In the genomic region with DNA sequence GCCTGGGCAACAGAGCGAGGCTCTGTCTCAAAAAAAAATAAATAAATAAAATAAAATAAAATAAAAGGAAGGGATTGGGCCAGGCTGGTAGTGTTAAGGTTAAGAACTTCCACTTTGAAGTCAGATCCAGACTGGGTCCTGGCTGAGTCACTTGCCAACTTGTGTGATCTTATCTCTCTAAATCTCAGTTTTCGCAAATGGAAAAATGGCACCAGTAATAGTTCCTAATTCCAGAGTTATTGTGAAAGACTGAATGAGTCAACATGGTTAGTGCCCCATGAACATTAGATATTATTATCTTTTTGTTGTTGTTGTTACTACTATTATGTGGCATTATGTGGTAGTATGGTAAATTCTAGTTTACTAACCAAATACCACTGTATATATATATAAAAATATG, we compare ENCODE assay signal across 2 cellular contexts.
TF ChIP-seq lines count a peak whose summit lies in the region.

No MANE protein-coding gene starts in this region.

TF ChIP-seq in SK-N-SH, 30 proteins besides CTCF, POLR2A, EP300 and RAD21 (continued from another document):
- TF ChIP-seq, protein P1, sequence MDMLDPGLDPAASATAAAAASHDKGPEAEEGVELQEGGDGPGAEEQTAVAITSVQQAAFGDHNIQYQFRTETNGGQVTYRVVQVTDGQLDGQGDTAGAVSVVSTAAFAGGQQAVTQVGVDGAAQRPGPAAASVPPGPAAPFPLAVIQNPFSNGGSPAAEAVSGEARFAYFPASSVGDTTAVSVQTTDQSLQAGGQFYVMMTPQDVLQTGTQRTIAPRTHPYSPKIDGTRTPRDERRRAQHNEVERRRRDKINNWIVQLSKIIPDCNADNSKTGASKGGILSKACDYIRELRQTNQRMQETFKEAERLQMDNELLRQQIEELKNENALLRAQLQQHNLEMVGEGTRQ (IDR thresholded peaks at IDR 0.05; ENCODE audit: borderline replicate concordance, low read depth, low read length) = no peak
- TF ChIP-seq SMC3 (IDR thresholded peaks at IDR 0.05; ENCODE audit: low read depth, low read length) (no peak), FOSL2 (IDR thresholded peaks at IDR 0.05; ENCODE audit: borderline replicate concordance, low read depth) (peak; percentile 62; the same call in 1 of the 2 replicates), FOXJ3 (CRISPR knock-in tag; IDR thresholded peaks at IDR 0.05) (no peak), MXI1 (IDR thresholded peaks at IDR 0.05; ENCODE audit: low read depth, low read length) (no peak), NFIC (IDR thresholded peaks at IDR 0.05; ENCODE audit: borderline replicate concordance) (peak; percentile 75), JUND (IDR thresholded peaks at IDR 0.05) (peak; percentile 66), ELF1 (IDR thresholded peaks at IDR 0.05) (no peak), RXRA (IDR thresholded peaks at IDR 0.05; ENCODE audit: borderline replicate concordance, low read depth) (0 out of 2 replicates have a peak, but pooled peaks have one; percentile 23), YY1 (IDR thresholded peaks at IDR 0.05; ENCODE audit: low read depth) (no peak), RFX5 (IDR thresholded peaks at IDR 0.05; ENCODE audit: low read length) (no peak), GATA2 (CRISPR knock-in tag; IDR thresholded peaks at IDR 0.05) (no peak)
- TF ChIP-seq, protein P2, sequence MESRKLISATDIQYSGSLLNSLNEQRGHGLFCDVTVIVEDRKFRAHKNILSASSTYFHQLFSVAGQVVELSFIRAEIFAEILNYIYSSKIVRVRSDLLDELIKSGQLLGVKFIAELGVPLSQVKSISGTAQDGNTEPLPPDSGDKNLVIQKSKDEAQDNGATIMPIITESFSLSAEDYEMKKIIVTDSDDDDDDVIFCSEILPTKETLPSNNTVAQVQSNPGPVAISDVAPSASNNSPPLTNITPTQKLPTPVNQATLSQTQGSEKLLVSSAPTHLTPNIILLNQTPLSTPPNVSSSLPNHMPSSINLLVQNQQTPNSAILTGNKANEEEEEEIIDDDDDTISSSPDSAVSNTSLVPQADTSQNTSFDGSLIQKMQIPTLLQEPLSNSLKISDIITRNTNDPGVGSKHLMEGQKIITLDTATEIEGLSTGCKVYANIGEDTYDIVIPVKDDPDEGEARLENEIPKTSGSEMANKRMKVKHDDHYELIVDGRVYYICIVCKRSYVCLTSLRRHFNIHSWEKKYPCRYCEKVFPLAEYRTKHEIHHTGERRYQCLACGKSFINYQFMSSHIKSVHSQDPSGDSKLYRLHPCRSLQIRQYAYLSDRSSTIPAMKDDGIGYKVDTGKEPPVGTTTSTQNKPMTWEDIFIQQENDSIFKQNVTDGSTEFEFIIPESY (IDR thresholded peaks at IDR 0.05; ENCODE audit: borderline replicate concordance, low read depth) = no peak
- TF ChIP-seq, protein P3, sequence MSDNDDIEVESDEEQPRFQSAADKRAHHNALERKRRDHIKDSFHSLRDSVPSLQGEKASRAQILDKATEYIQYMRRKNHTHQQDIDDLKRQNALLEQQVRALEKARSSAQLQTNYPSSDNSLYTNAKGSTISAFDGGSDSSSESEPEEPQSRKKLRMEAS (IDR thresholded peaks at IDR 0.05; ENCODE audit: low read depth) = no peak
- TF ChIP-seq, protein P4, sequence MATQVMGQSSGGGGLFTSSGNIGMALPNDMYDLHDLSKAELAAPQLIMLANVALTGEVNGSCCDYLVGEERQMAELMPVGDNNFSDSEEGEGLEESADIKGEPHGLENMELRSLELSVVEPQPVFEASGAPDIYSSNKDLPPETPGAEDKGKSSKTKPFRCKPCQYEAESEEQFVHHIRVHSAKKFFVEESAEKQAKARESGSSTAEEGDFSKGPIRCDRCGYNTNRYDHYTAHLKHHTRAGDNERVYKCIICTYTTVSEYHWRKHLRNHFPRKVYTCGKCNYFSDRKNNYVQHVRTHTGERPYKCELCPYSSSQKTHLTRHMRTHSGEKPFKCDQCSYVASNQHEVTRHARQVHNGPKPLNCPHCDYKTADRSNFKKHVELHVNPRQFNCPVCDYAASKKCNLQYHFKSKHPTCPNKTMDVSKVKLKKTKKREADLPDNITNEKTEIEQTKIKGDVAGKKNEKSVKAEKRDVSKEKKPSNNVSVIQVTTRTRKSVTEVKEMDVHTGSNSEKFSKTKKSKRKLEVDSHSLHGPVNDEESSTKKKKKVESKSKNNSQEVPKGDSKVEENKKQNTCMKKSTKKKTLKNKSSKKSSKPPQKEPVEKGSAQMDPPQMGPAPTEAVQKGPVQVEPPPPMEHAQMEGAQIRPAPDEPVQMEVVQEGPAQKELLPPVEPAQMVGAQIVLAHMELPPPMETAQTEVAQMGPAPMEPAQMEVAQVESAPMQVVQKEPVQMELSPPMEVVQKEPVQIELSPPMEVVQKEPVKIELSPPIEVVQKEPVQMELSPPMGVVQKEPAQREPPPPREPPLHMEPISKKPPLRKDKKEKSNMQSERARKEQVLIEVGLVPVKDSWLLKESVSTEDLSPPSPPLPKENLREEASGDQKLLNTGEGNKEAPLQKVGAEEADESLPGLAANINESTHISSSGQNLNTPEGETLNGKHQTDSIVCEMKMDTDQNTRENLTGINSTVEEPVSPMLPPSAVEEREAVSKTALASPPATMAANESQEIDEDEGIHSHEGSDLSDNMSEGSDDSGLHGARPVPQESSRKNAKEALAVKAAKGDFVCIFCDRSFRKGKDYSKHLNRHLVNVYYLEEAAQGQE (IDR thresholded peaks at IDR 0.05; ENCODE audit: low read depth, low read length) = no peak
- TF ChIP-seq, protein P5, sequence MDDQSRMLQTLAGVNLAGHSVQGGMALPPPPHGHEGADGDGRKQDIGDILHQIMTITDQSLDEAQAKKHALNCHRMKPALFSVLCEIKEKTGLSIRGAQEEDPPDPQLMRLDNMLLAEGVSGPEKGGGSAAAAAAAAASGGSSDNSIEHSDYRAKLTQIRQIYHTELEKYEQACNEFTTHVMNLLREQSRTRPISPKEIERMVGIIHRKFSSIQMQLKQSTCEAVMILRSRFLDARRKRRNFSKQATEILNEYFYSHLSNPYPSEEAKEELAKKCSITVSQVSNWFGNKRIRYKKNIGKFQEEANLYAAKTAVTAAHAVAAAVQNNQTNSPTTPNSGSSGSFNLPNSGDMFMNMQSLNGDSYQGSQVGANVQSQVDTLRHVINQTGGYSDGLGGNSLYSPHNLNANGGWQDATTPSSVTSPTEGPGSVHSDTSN (IDR thresholded peaks at IDR 0.05) = 0 out of 2 replicates have a peak, but pooled peaks have one; percentile 14

TF ChIP-seq in SK-N-SH treated with all-trans-retinoic acid at 6 μM for 48 hours, 23 proteins besides CTCF, POLR2A, EP300 and RAD21 (continued from another document):
- TF ChIP-seq, protein P6, sequence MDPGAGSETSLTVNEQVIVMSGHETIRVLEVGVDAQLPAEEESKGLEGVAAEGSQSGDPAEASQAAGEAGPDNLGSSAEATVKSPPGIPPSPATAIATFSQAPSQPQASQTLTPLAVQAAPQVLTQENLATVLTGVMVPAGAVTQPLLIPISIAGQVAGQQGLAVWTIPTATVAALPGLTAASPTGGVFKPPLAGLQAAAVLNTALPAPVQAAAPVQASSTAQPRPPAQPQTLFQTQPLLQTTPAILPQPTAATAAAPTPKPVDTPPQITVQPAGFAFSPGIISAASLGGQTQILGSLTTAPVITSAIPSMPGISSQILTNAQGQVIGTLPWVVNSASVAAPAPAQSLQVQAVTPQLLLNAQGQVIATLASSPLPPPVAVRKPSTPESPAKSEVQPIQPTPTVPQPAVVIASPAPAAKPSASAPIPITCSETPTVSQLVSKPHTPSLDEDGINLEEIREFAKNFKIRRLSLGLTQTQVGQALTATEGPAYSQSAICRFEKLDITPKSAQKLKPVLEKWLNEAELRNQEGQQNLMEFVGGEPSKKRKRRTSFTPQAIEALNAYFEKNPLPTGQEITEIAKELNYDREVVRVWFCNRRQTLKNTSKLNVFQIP (CRISPR knock-in tag; IDR thresholded peaks at IDR 0.05; ENCODE audit: borderline replicate concordance, low read depth) = no peak
- TF ChIP-seq ZNF8 (CRISPR knock-in tag; IDR thresholded peaks at IDR 0.05) = no peak
- no peak for TF ChIP-seq ISL1 (CRISPR knock-in tag; IDR thresholded peaks at IDR 0.05)
- TF ChIP-seq, protein P7, sequence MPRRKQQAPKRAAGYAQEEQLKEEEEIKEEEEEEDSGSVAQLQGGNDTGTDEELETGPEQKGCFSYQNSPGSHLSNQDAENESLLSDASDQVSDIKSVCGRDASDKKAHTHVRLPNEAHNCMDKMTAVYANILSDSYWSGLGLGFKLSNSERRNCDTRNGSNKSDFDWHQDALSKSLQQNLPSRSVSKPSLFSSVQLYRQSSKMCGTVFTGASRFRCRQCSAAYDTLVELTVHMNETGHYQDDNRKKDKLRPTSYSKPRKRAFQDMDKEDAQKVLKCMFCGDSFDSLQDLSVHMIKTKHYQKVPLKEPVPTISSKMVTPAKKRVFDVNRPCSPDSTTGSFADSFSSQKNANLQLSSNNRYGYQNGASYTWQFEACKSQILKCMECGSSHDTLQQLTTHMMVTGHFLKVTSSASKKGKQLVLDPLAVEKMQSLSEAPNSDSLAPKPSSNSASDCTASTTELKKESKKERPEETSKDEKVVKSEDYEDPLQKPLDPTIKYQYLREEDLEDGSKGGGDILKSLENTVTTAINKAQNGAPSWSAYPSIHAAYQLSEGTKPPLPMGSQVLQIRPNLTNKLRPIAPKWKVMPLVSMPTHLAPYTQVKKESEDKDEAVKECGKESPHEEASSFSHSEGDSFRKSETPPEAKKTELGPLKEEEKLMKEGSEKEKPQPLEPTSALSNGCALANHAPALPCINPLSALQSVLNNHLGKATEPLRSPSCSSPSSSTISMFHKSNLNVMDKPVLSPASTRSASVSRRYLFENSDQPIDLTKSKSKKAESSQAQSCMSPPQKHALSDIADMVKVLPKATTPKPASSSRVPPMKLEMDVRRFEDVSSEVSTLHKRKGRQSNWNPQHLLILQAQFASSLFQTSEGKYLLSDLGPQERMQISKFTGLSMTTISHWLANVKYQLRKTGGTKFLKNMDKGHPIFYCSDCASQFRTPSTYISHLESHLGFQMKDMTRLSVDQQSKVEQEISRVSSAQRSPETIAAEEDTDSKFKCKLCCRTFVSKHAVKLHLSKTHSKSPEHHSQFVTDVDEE (CRISPR knock-in tag; IDR thresholded peaks at IDR 0.05) = no peak
